33 cellular contexts compared by ENCODE assay signal in the genomic region with DNA sequence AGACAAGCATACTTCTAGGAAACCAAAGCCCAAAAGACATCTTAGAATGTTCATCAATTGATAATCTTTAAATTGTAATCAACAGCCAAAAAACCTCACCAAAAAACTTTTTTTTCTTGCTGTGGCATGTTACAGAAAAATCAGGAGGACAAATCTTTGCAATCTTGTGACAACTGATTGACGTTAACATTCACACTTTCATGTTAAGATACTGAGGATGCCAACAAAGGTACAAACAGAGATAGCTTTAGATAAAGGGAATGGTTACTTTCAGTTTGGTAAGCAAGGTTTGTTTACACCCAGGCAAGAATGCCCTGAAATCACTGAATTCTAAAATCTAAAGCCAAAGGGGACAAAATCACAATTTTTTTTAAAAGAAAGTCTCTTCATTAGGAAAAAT.
"Had no signal": no experiment of that assay in that cellular context is flagged by ENCODE, and none has a peak within 500 bp of the region (broad histone marks: within the 10 kb centered on the region; RNA-seq: fewer than 3 reads in every experiment).

No MANE protein-coding gene starts in this region.

- DNase-seq: activated effector memory CD4-positive, alpha-beta T cell treated with anti-CD3 and anti-CD28 coated beads, Interleukin-2, amount 50 U/mL, for 16 hours; activated effector memory CD4-positive, alpha-beta T cell treated with Interleukin-2 at 50 U/mL for 16 hours; activated gamma-delta T cell; activated gamma-delta T cell treated with Interleukin-2 at 50 U/mL for 16 hours; activated naive CD4-positive, alpha-beta T cell; activated naive CD4-positive, alpha-beta T cell treated with anti-CD3 and anti-CD28 coated beads for 36 hours; activated naive CD4-positive, alpha-beta T cell treated with anti-CD3 and anti-CD28 coated beads, Interleukin-2, amount 10 ng/mL, durations not matched to agents 7 days and 5 days; activated naive CD4-positive, alpha-beta T cell treated with anti-CD3 and anti-CD28 coated beads, Interleukin-2, amount 50 U/mL, for 16 hours; activated naive CD4-positive, alpha-beta T cell treated with Interleukin-2 at 50 U/mL for 16 hours; activated naive CD8-positive, alpha-beta T cell treated with anti-CD3 and anti-CD28 coated beads for 36 hours; activated naive CD8-positive, alpha-beta T cell treated with anti-CD3 and anti-CD28 coated beads, Interleukin-2, amount 10 ng/mL, durations not matched to agents 7 days and 5 days; activated naive CD8-positive, alpha-beta T cell treated with anti-CD3 and anti-CD28 coated beads, Interleukin-2, amount 50 U/mL, for 24 hours; activated T-cell treated with anti-CD3 and anti-CD28 coated beads for 4 hours; activated T-cell treated with anti-CD3 and anti-CD28 coated beads, Interleukin-2, amount 50 U/mL, for 1 hour; activated T-cell treated with anti-CD3 and anti-CD28 coated beads, Interleukin-2, amount 50 U/mL, for 24 hours; activated T-cell treated with anti-CD3 and anti-CD28 coated beads, Interleukin-2, amount 50 U/mL, for 4 hours; activated T-cell treated with anti-CD3 and anti-CD28 coated beads, Interleukin-2, amount 50 U/mL, for 48 hours; activated T-cell treated with anti-CD3 and anti-CD28 coated beads, Interleukin-2, amount 50 U/mL, for 72 hours; adrenal gland; amniotic stem cell; amygdala; anterior cingulate cortex; aorta; body of pancreas; brain microvascular endothelial cell; caudate nucleus; central memory CD4-positive, alpha-beta T cell; cerebellar nuclear complex had no signal

- H3K27me3 ChIP-seq: adrenal gland, ascending aorta, body of pancreas, brain microvascular endothelial cell, breast epithelium, cardiac muscle cell had no signal

- FAIRE-seq: astrocyte, bronchial epithelial cell had no signal

- H3K4me3 ChIP-seq: adrenal gland, ascending aorta, body of pancreas, breast epithelium, cardiac muscle cell had no signal

- H3K36me3 ChIP-seq: breast epithelium had no signal

- H3K4me1 ChIP-seq: adrenal gland, ascending aorta, body of pancreas, breast epithelium had no signal

- H3K27ac ChIP-seq: adrenal gland, ascending aorta, body of pancreas, brain microvascular endothelial cell, breast epithelium, cardiac muscle cell had no signal

- H3K9me3 ChIP-seq: adrenal gland, ascending aorta, body of pancreas, breast epithelium had no signal
